ENCODE assay signal across 9 cellular contexts in genomic region chr2:9565436-9566153, GRCh38. TPM values are rescaled to one million over a fixed set of nuclear protein-coding genes. Genes with fewer than 3 reads are reported as not detected.
A peak's percentile ranks its signal among the peaks of the same experiment; 100 is the strongest.
DNase-seq lines count a peak whose midpoint lies in the region; ATAC-seq and TF ChIP-seq lines count a peak whose summit lies in the region.
"Had no signal": no experiment of that assay in that cellular context is flagged by ENCODE, and none has a peak within 500 bp of the region (broad histone marks: within the 10 kb centered on the region; RNA-seq: fewer than 3 reads in every experiment).

No MANE protein-coding gene starts in this region.

- H3K4me2 ChIP-seq in mesendoderm (ENCODE audit: low read length), result no peak overlapping the region

- H3K4me3 ChIP-seq in duodenal mucosa (ENCODE audit: low read depth in 1 of 2, low read length in 2 of 2) (no peak overlapping the region), mesendoderm (ENCODE audit: low read length) (no peak overlapping the region), aorta (ENCODE audit: low read length in 2 of 2) (no peak overlapping the region)
- H3K4me3 ChIP-seq: HAP-1 had no signal

- intact Hi-C loops in aorta (cut with DNase I), result no loop called here

- peak; percentile 95 for ATAC-seq in aorta (ENCODE audit: low FRiP score)
- no peak for ATAC-seq in GM18858 (IDR thresholded peaks at IDR 0.05; ENCODE audit: unreplicated experiment)
- ATAC-seq in GM18505 (IDR thresholded peaks at IDR 0.05; ENCODE audit: unreplicated experiment), result no peak

- no peaks in the 10 kb centered on the region for H3K79me1 ChIP-seq in mesendoderm (ENCODE audit: low read length)

- H2AK5ac ChIP-seq in mesendoderm (ENCODE audit: low read length), result no peak overlapping the region

- H3K36me3 ChIP-seq in duodenal mucosa (ENCODE audit: control insufficient read depth in 1 of 2, insufficient read depth in 2 of 2, low read length in 2 of 2), result no peaks in the 10 kb centered on the region
- no peaks in the 10 kb centered on the region for H3K36me3 ChIP-seq in mesendoderm (ENCODE audit: control insufficient read depth, insufficient read depth, low read length)
- no peaks in the 10 kb centered on the region for H3K36me3 ChIP-seq in aorta (ENCODE audit: control insufficient read depth in 1 of 2, insufficient read depth in 2 of 2, low read length in 1 of 2)
- H3K36me3 ChIP-seq: HAP-1 had no signal

- H3K9me3 ChIP-seq in duodenal mucosa (ENCODE audit: control insufficient read depth in 1 of 2, low read length in 2 of 2) (no peaks in the 10 kb centered on the region), aorta (ENCODE audit: control insufficient read depth, low read length) (no peaks in the 10 kb centered on the region)
- H3K9me3 ChIP-seq: HAP-1 had no signal

- H3K27ac ChIP-seq in duodenal mucosa (ENCODE audit: low read depth, low read length) (peak overlapping the region; percentile 10), mesendoderm (ENCODE audit: low read depth, low read length) (no peak overlapping the region), aorta (ENCODE audit: low read depth in 1 of 2, low read length in 2 of 2) (peak overlapping the region; percentile 53 to 82)

- peaks cover 7 to 9% of the 10 kb centered on the region in 2 donors for H3K4me1 ChIP-seq in duodenal mucosa (ENCODE audit: control insufficient read depth in 1 of 2, insufficient read depth in 2 of 2, low read length in 2 of 2)
- no peaks in the 10 kb centered on the region for H3K4me1 ChIP-seq in mesendoderm (ENCODE audit: control insufficient read depth, low read depth, low read length)
- H3K4me1 ChIP-seq in aorta (ENCODE audit: control insufficient read depth in 1 of 2, insufficient read depth in 2 of 2, low read length in 2 of 2), result peaks cover 0 to 3% of the 10 kb centered on the region in 2 donors
- H3K4me1 ChIP-seq: HAP-1 had no signal

- no peak overlapping the region for H4K8ac ChIP-seq in mesendoderm (ENCODE audit: low read depth, low read length)

- no peak for TF ChIP-seq POLR2A in GM18505 (IDR thresholded peaks at IDR 0.05; ENCODE audit: borderline replicate concordance, extremely low read depth, insufficient read depth, insufficient read length)

- no peaks in the 10 kb centered on the region for H3K79me2 ChIP-seq in mesendoderm (ENCODE audit: control insufficient read depth, insufficient read depth, low read length)

- H3K9ac ChIP-seq in duodenal mucosa (ENCODE audit: low read depth in 1 of 2, low read length in 2 of 2) (no peak overlapping the region), mesendoderm (ENCODE audit: low read length) (no peak overlapping the region)

- H4K5ac ChIP-seq in mesendoderm (ENCODE audit: low read length), result no peak overlapping the region

- WGBS in mesendoderm (ENCODE audit: extremely low coverage, insufficient coverage, low lambda C conversion rate), result no CpG with 5 or more reads among the region's 11 CpGs
- 64 to 65% methylated on average over 11 of the region's 11 CpGs for WGBS in aorta, 2 donors

- H3K18ac ChIP-seq in mesendoderm (ENCODE audit: low read length), result no peak overlapping the region

- H2BK15ac ChIP-seq in mesendoderm (replicated peaks; ENCODE audit: low read depth), result no peak overlapping the region

- no peak overlapping the region for H3K23ac ChIP-seq in mesendoderm (ENCODE audit: low read length)

- DNase-seq in NCI-H2227 treated with DMSO at 0.1 percent for 48 hours (lab: John Stamatoyannopoulos, UW), result peak; percentile 78
- peak; percentile 46 for DNase-seq in mesendoderm
- DNase-seq in aorta, result peak; percentile 89 to 91
- DNase-seq in NCI-H187 (lab: John Stamatoyannopoulos, UW), result no peak
- DNase-seq: effector CD8-positive, alpha-beta T cell had no signal

- no peaks in the 10 kb centered on the region for H3K27me3 ChIP-seq in duodenal mucosa (ENCODE audit: control insufficient read depth in 1 of 2, insufficient read depth in 2 of 2, low read length in 2 of 2)
- H3K27me3 ChIP-seq in mesendoderm (ENCODE audit: insufficient read depth, low read length, poor library complexity), result no peaks in the 10 kb centered on the region
- H3K27me3 ChIP-seq in aorta (ENCODE audit: control insufficient read depth in 1 of 2, insufficient read depth in 2 of 2, low read length in 1 of 2), result no peaks in the 10 kb centered on the region

- H2BK5ac ChIP-seq in mesendoderm (ENCODE audit: low read length), result no peak overlapping the region

- H3K4ac ChIP-seq in mesendoderm (ENCODE audit: low read depth, low read length), result no peak overlapping the region

- H3K56ac ChIP-seq in mesendoderm (ENCODE audit: low read length), result peak overlapping the region; percentile 56

- H2BK120ac ChIP-seq in mesendoderm (ENCODE audit: low read depth, low read length), result no peak overlapping the region

RNA-seq across cellular contexts. Expression of gene ADAM17, which starts 10.0 kb away (rescaled TPM):
- 16.0 TPM for polyA plus RNA-seq in mesendoderm (2013, experiment 1 of 2)
- 16.0 TPM for polyA plus RNA-seq in mesendoderm (2013, experiment 2 of 2)
- 10 to 100 TPM; 42.7 to 47.0 TPM for total RNA-seq in aorta
- 10 to 100 TPM in 1 of 2 donors, 1 to 10 TPM in 1; 5.4 to 10.9 TPM for polyA plus RNA-seq in aorta

Comparison
In these comparisons a context has a peak if more than half of its experiments do, and no peak if none do; other contexts are left out.
1. DNase-seq: peak in NCI-H2227 treated with DMSO at 0.1 percent for 48 hours (single experiment), mesendoderm (single experiment) and aorta (2 of 2); none in NCI-H187 (0 of 2).